Comparison of ENCODE assay signal across 1 cellular context in the genomic region with DNA sequence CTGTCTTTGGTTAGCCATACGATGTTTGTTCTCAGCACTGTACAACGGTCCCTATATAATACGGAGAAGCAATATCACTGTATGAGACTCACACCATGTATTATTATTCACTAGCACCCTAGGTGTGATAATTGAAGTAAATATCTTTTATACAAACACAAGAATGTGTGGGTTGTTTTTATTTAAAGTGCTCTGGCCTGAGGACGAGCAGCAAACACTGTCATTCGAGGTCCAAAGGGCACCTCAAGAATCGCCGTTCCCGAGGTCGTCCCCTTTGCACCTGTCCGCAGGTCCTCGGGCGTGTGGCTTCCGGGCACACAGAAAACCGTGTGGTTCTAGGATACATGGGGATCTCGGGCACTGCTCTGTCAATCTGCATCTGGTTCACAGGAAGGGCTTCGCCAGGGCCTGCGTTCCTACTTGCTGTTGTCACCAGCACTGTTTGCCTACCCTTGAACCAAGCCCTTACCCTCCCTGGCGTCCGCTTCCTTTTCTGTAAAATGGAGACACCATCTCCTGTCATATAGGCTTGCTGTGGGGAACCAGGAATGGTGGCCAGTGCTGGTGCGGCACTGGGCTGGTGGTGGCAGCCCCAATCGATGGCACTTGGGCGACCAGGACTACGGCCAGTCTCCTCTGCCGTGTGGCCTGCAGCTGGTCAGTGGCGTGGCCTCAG.
TF ChIP-seq lines count a peak whose summit lies in the region.

No MANE protein-coding gene starts in this region.

TF ChIP-seq in HepG2, 621 proteins besides CTCF, POLR2A, EP300 and RAD21 (continued from another document and continues in another):
- TF ChIP-seq ZNF407 (CRISPR knock-in tag; IDR thresholded peaks at IDR 0.05; ENCODE audit: not compliant biosample characterization) (no peak), ZSCAN31 (CRISPR knock-in tag; IDR thresholded peaks at IDR 0.05; ENCODE audit: low read depth) (peak; percentile 70; the same call in 1 of the 2 replicates), RBM39 (IDR thresholded peaks at IDR 0.05; ENCODE audit: low read depth, low read length, poor library complexity, severe bottlenecking) (no peak), XBP1 (CRISPR knock-in tag; IDR thresholded peaks at IDR 0.05) (no peak), DMTF1 (CRISPR knock-in tag; IDR thresholded peaks at IDR 0.05) (no peak), HNF4G (IDR thresholded peaks at IDR 0.05; ENCODE audit: borderline replicate concordance, low read depth, low read length) (peak; percentile 79; the same call in 1 of the 2 replicates), HNF4G (CRISPR knock-in tag; IDR thresholded peaks at IDR 0.05; ENCODE audit: borderline replicate concordance, low read depth) (peak; percentile 98), MTA3 (CRISPR knock-in tag; IDR thresholded peaks at IDR 0.05) (no peak), ZFP82 (CRISPR knock-in tag; IDR thresholded peaks at IDR 0.05; ENCODE audit: borderline replicate concordance) (no peak), CBFB (CRISPR knock-in tag; IDR thresholded peaks at IDR 0.05) (peak; percentile 77; the same call in 1 of the 2 replicates), ZNF790 (CRISPR knock-in tag; IDR thresholded peaks at IDR 0.05; ENCODE audit: borderline replicate concordance) (no peak; the same call in 1 of the 2 replicates), MTF1 (CRISPR knock-in tag; IDR thresholded peaks at IDR 0.05) (no peak), ZNF546 (CRISPR knock-in tag; conservative IDR thresholded peaks at IDR 0.05) (no peak), MYPOP (CRISPR knock-in tag; IDR thresholded peaks at IDR 0.05) (peak; percentile 71; the same call in 1 of the 2 replicates), ZBTB8A (CRISPR knock-in tag; IDR thresholded peaks at IDR 0.05; ENCODE audit: borderline replicate concordance, low read depth) (no peak), ZNF17 (CRISPR knock-in tag; IDR thresholded peaks at IDR 0.05) (no peak), CHD4 (IDR thresholded peaks at IDR 0.05; ENCODE audit: borderline replicate concordance, low read length) (peak; percentile 67; the same call in 1 of the 2 replicates), GFI1 (CRISPR knock-in tag; IDR thresholded peaks at IDR 0.05; ENCODE audit: borderline replicate concordance) (peak; percentile 66; the same call in 1 of the 2 replicates), POGZ (CRISPR knock-in tag; IDR thresholded peaks at IDR 0.05) (peak; percentile 96), KLF15 (CRISPR knock-in tag; IDR thresholded peaks at IDR 0.05; ENCODE audit: borderline replicate concordance) (no peak), FOXA1 (IDR thresholded peaks at IDR 0.05) (no peak), FOXA1 (CRISPR knock-in tag; IDR thresholded peaks at IDR 0.05) (peak; percentile 63), ZNF510 (CRISPR knock-in tag; IDR thresholded peaks at IDR 0.05; ENCODE audit: low read depth) (0 out of 2 replicates have a peak, but pooled peaks have one; percentile 40), RFXANK (CRISPR knock-in tag; IDR thresholded peaks at IDR 0.05) (no peak), ZNF609 (CRISPR knock-in tag; IDR thresholded peaks at IDR 0.05; ENCODE audit: borderline replicate concordance) (peak; percentile 92), NFKBIZ (CRISPR knock-in tag; IDR thresholded peaks at IDR 0.05) (peak; percentile 87), FOXJ3 (CRISPR knock-in tag; IDR thresholded peaks at IDR 0.05; ENCODE audit: borderline replicate concordance) (peak; percentile 76; the same call in 1 of the 2 replicates), HOXA7 (CRISPR knock-in tag; IDR thresholded peaks at IDR 0.05) (no peak), ZNF740 (CRISPR knock-in tag; IDR thresholded peaks at IDR 0.05) (peak; percentile 65; the same call in 1 of the 2 replicates)
- TF ChIP-seq, protein P1, sequence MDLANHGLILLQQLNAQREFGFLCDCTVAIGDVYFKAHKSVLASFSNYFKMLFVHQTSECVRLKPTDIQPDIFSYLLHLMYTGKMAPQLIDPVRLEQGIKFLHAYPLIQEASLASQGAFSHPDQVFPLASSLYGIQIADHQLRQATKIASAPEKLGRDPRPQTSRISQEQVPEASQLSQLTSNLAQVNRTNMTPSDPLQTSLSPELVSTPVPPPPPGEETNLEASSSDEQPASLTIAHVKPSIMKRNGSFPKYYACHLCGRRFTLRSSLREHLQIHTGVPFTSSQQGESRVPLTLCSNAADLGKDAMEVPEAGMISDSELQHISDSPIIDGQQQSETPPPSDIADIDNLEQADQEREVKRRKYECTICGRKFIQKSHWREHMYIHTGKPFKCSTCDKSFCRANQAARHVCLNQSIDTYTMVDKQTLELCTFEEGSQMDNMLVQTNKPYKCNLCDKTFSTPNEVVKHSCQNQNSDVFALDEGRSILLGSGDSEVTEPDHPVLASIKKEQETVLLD (CRISPR knock-in tag; IDR thresholded peaks at IDR 0.05; ENCODE audit: low read depth) = peak; percentile 61; the same call in 1 of the 2 replicates
- TF ChIP-seq, protein P2, sequence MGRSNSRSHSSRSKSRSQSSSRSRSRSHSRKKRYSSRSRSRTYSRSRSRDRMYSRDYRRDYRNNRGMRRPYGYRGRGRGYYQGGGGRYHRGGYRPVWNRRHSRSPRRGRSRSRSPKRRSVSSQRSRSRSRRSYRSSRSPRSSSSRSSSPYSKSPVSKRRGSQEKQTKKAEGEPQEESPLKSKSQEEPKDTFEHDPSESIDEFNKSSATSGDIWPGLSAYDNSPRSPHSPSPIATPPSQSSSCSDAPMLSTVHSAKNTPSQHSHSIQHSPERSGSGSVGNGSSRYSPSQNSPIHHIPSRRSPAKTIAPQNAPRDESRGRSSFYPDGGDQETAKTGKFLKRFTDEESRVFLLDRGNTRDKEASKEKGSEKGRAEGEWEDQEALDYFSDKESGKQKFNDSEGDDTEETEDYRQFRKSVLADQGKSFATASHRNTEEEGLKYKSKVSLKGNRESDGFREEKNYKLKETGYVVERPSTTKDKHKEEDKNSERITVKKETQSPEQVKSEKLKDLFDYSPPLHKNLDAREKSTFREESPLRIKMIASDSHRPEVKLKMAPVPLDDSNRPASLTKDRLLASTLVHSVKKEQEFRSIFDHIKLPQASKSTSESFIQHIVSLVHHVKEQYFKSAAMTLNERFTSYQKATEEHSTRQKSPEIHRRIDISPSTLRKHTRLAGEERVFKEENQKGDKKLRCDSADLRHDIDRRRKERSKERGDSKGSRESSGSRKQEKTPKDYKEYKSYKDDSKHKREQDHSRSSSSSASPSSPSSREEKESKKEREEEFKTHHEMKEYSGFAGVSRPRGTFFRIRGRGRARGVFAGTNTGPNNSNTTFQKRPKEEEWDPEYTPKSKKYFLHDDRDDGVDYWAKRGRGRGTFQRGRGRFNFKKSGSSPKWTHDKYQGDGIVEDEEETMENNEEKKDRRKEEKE (IDR thresholded peaks at IDR 0.05) = no peak
